Comparison of ENCODE assay signal across 9 cellular contexts in genomic region chr22:19576460-19577421, GRCh38. TPM values are rescaled to one million over a fixed set of nuclear protein-coding genes. Genes with fewer than 3 reads are reported as not detected.
DNase-seq lines count a peak whose midpoint lies in the region; ATAC-seq and TF ChIP-seq lines count a peak whose summit lies in the region.
"Had no signal": no experiment of that assay in that cellular context is flagged by ENCODE, and none has a peak within 500 bp of the region (broad histone marks: within the 10 kb centered on the region; RNA-seq: fewer than 3 reads in every experiment).

No MANE protein-coding gene starts in this region.

- H3K27me3 ChIP-seq in upper lobe of right lung (no peaks in the 10 kb centered on the region), tibial artery (peaks cover 0 to 28% of the 10 kb centered on the region in 2 donors)

- TF ChIP-seq CTCF in mucosa of descending colon (IDR thresholded peaks at IDR 0.05) (no peak), upper lobe of right lung (IDR thresholded peaks at IDR 0.05) (no peak), chondrocyte (IDR thresholded peaks at IDR 0.05) (no peak), tibial artery (IDR thresholded peaks at IDR 0.05) (no peak)

- peak overlapping the region; percentile 91 for H3K27ac Mint-ChIP-seq in T-helper 1 cell treated with Interleukin-12 subunit alpha and Interleukin-12 subunit beta and Interleukin-4 antibody, amounts not matched to agents 30 μg/mL and 1 μg/mL, for 36 hours
- H3K27ac Mint-ChIP-seq in chondrocyte (ENCODE audit: unreplicated experiment): no peak overlapping the region

- no peaks in the 10 kb centered on the region for H3K9me3 Mint-ChIP-seq in T-helper 1 cell treated with Interleukin-12 subunit alpha and Interleukin-12 subunit beta and Interleukin-4 antibody, amounts not matched to agents 30 μg/mL and 1 μg/mL, for 36 hours
- H3K9me3 Mint-ChIP-seq in chondrocyte (ENCODE audit: low read depth): no peaks in the 10 kb centered on the region

- no peaks in the 10 kb centered on the region for H3K4me1 ChIP-seq in mucosa of descending colon (ENCODE audit: low read depth)
- H3K4me1 ChIP-seq in upper lobe of right lung: peaks cover 15% of the 10 kb centered on the region
- H3K4me1 ChIP-seq in tibial artery: no peaks in the 10 kb centered on the region
- H3K4me1 ChIP-seq: A549 had no signal

- peaks cover 39% of the 10 kb centered on the region for H3K4me1 Mint-ChIP-seq in T-helper 1 cell treated with Interleukin-12 subunit alpha and Interleukin-12 subunit beta and Interleukin-4 antibody, amounts not matched to agents 30 μg/mL and 1 μg/mL, for 36 hours (ENCODE audit: low read depth)
- peaks cover 19% of the 10 kb centered on the region for H3K4me1 Mint-ChIP-seq in chondrocyte (ENCODE audit: low read depth)

- peak; percentile 17 for DNase-seq in NCI-H1436 (lab: John Stamatoyannopoulos, UW)
- DNase-seq in NCI-H1436 treated with DMSO at 0.1 percent for 48 hours (lab: John Stamatoyannopoulos, UW): no peak
- DNase-seq in astrocyte of the hippocampus (ENCODE audit: low read depth, low spot score): peak; percentile 46
- DNase-seq in mucosa of descending colon: no peak
- no peak for DNase-seq in upper lobe of right lung
- DNase-seq in chondrocyte (ENCODE audit: low spot score): no peak
- no peak for DNase-seq in tibial artery

- peaks cover 2% of the 10 kb centered on the region for H3K36me3 Mint-ChIP-seq in T-helper 1 cell treated with Interleukin-12 subunit alpha and Interleukin-12 subunit beta and Interleukin-4 antibody, amounts not matched to agents 30 μg/mL and 1 μg/mL, for 36 hours (ENCODE audit: low read depth)
- no peaks in the 10 kb centered on the region for H3K36me3 Mint-ChIP-seq in chondrocyte (ENCODE audit: low read depth)

- H3K36me3 ChIP-seq in mucosa of descending colon (ENCODE audit: low read depth) (no peaks in the 10 kb centered on the region), upper lobe of right lung (no peaks in the 10 kb centered on the region), tibial artery (no peaks in the 10 kb centered on the region)

- H3K9me3 ChIP-seq in mucosa of descending colon (no peaks in the 10 kb centered on the region), upper lobe of right lung (no peaks in the 10 kb centered on the region), tibial artery (no peaks in the 10 kb centered on the region)
- H3K9me3 ChIP-seq: A549 had no signal

- H3K27ac ChIP-seq in upper lobe of right lung (peak overlapping the region; percentile 51), tibial artery (no peak overlapping the region)
- H3K27ac ChIP-seq: A549 had no signal

- no peaks in the 10 kb centered on the region for H3K27me3 Mint-ChIP-seq in T-helper 1 cell treated with Interleukin-12 subunit alpha and Interleukin-12 subunit beta and Interleukin-4 antibody, amounts not matched to agents 30 μg/mL and 1 μg/mL, for 36 hours (ENCODE audit: low read depth)
- no peaks in the 10 kb centered on the region for H3K27me3 Mint-ChIP-seq in chondrocyte (ENCODE audit: low read depth)

- peak; percentile 43 for ATAC-seq in mucosa of descending colon
- ATAC-seq in upper lobe of right lung: peak; percentile 68

- peak overlapping the region; percentile 41 for H3K4me3 Mint-ChIP-seq in T-helper 1 cell treated with Interleukin-12 subunit alpha and Interleukin-12 subunit beta and Interleukin-4 antibody, amounts not matched to agents 30 μg/mL and 1 μg/mL, for 36 hours
- no peak overlapping the region for H3K4me3 Mint-ChIP-seq in chondrocyte (ENCODE audit: unreplicated experiment)

- intact Hi-C loops in mucosa of descending colon (cut with DNase I, micrococcal nuclease) (no loop called here), upper lobe of right lung (cut with DNase I) (no loop called here), tibial artery (cut with DNase I; ENCODE audit: low total_unique reads) (no loop called here)

- H3K4me3 ChIP-seq in mucosa of descending colon (no peak overlapping the region), upper lobe of right lung (no peak overlapping the region), tibial artery (no peak overlapping the region)
- H3K4me3 ChIP-seq: A549 had no signal

RNA-seq across cellular contexts. Expression of gene CLDN5, which starts 52.5 kb away (rescaled TPM):
- total RNA-seq in mucosa of descending colon (10 to 100 TPM; 22.0 to 34.7 (median 22.2) TPM), upper lobe of right lung (274 TPM), chondrocyte (not detected in 3 replicates)

Comparison
In these comparisons a context has a peak if more than half of its experiments do, and no peak if none do; other contexts are left out.
1. DNase-seq: peak in NCI-H1436 (single experiment) and astrocyte of the hippocampus (single experiment); none in NCI-H1436 treated with DMSO at 0.1 percent for 48 hours (single experiment), mucosa of descending colon (0 of 3), upper lobe of right lung (single experiment), chondrocyte (single experiment) and tibial artery (0 of 2).
2. RNA of gene CLDN5, which starts 52.5 kb away (total RNA-seq): 274 TPM in upper lobe of right lung (single experiment) and 22.0 to 34.7 TPM in mucosa of descending colon; not detected in chondrocyte; every median in the first group is over 10 times any median in the second.